In the genomic region with DNA sequence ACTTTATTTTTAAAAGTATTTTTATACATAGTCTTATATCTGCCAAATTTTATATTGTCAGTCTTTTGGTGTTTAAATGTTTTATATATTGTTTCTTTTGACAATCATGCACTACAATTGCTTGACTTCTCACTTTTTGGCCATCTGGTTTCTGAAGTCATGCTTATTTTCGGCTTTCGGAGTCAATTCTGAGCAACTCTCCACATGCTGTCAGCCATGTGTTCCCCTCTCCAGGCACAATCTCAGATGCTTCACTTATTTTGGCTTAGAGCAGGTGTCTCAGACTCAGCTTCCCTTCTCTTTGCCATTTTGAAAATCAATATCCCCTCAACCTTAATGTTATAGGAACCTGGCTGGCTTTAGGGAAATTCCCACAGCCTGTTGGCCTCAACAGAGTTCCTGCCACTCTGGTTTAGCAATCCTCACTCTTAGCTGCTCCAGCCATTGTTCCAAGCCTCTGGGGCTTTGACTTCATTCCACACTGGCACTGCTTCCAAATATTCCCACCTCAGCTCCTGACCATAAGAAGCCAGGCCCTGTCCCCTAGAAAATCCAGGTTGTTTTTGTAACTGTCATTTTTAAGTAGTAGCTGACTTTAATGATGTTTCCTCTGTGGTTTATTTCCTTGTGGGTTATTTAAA, we compare ENCODE assay signal across 1 cellular context.
TF ChIP-seq lines count a peak whose summit lies in the region.

No MANE protein-coding gene starts in this region.

TF ChIP-seq in WTC11, 78 proteins besides CTCF, POLR2A, EP300 and RAD21 (continued from another document):
- no peak for TF ChIP-seq E2F4 (CRISPR knock-in tag; IDR thresholded peaks at IDR 0.05; ENCODE audit: borderline replicate concordance, low read depth)
- TF ChIP-seq TP53 (CRISPR knock-in tag; IDR thresholded peaks at IDR 0.05), result no peak
- TF ChIP-seq GABPB1 (CRISPR knock-in tag; IDR thresholded peaks at IDR 0.05), result no peak
- no peak for TF ChIP-seq EMX1 (CRISPR knock-in tag; IDR thresholded peaks at IDR 0.05)
- no peak for TF ChIP-seq ZNF219 (CRISPR knock-in tag; IDR thresholded peaks at IDR 0.05; ENCODE audit: borderline replicate concordance)
